In genomic region chr2:138102664-138103063, GRCh38 we compare ENCODE assay signal across 24 cellular contexts.
"Had no signal": no experiment of that assay in that cellular context is flagged by ENCODE, and none has a peak within 500 bp of the region (broad histone marks: within the 10 kb centered on the region; RNA-seq: fewer than 3 reads in every experiment).

No MANE protein-coding gene starts in this region.

- H3K4me1 ChIP-seq: colonic mucosa, esophagus muscularis mucosa, gastroesophageal sphincter, heart left ventricle, left lung, lower lobe of right lung had no signal

- H2AFZ ChIP-seq: hepatocyte had no signal

- H3K27me3 ChIP-seq: colonic mucosa, esophagus muscularis mucosa, foreskin keratinocyte, gastroesophageal sphincter, heart left ventricle, hepatocyte, left lung had no signal

- H3K79me2 ChIP-seq: hepatocyte had no signal

- H3K9me3 ChIP-seq: colonic mucosa, esophagus muscularis mucosa, gastroesophageal sphincter, heart left ventricle, left lung, lower lobe of right lung, mucosa of descending colon had no signal

- FAIRE-seq: endometrium, frontal cortex, keratinocyte had no signal

- ATAC-seq: effector memory CD8-positive, alpha-beta T cell; foreskin keratinocyte; gastroesophageal sphincter; heart left ventricle; left cardiac atrium; left lung; left ventricle myocardium superior; lower lobe of right lung; mucosa of descending colon had no signal

- H3K4me3 ChIP-seq: colonic mucosa, esophagus muscularis mucosa, gastroesophageal sphincter, heart left ventricle, hepatocyte, left lung, lower lobe of right lung, mucosa of descending colon had no signal

- H3K27ac ChIP-seq: colonic mucosa, epithelial cell of prostate, esophagus muscularis mucosa, foreskin keratinocyte, gastroesophageal sphincter, heart left ventricle, hepatocyte, left lung, lower lobe of right lung had no signal

- DNase-seq: colonic mucosa; cortex of kidney; effector CD8-positive, alpha-beta T cell; effector memory CD8-positive, alpha-beta T cell; endodermal cell; erythroblast; foreskin keratinocyte; heart left ventricle; hypothalamus; immature natural killer cell; left cardiac atrium; left lung; left ventricle myocardium superior; lower lobe of right lung; mesenchymal stem cell; mucosa of descending colon; naive B cell had no signal

- H3K36me3 ChIP-seq: colonic mucosa, esophagus muscularis mucosa, gastroesophageal sphincter, heart left ventricle, left lung, lower lobe of right lung had no signal

- H3K4me2 ChIP-seq: hepatocyte had no signal
